Comparison of ENCODE assay signal across 8 cellular contexts in the genomic region with DNA sequence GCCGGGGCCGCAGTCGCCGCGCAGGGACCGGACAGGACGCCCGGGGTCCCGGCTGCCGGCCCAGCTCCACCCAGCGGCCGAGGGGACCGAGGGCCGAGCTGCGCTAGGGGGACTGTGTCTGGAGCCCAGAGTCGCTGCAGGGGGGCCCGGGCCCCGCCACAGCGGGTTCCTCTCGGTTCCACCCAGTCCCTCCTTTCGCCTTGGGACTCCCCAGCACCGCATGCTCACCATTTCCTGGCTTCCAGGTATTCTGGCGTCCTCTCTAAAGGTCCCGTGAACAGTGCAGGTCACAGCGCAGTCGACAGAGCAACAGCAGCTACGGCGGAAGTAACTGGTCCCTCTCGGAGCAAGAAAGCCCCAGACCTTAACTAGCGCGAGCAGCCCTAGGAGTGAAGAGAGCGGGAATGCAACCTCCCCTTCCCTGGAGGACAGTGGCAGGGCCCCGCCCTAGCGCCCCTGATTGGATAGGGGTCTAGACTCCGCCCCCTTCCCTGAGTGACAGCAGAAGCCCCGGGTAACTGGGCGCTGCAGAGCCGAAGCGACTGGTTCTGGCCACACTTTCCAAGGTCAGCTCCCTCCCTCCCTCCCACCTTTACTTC. TPM values are rescaled to one million over a fixed set of nuclear protein-coding genes. Genes with fewer than 3 reads are reported as not detected.
DNase-seq lines count a peak whose midpoint lies in the region; ATAC-seq and TF ChIP-seq lines count a peak whose summit lies in the region.

Gene ZNF878 (minus strand): TSS at position 391 of the 599 bp plus-strand sequence. CDS start 160 bp downstream, at position 231.

- peaks cover 5% of the 10 kb centered on the region for H3K4me1 Mint-ChIP-seq in activated CD4-positive, alpha-beta T cell treated with anti-CD3 and anti-CD28 coated beads, Interleukin-2, amount 10 ng/mL, durations not matched to agents 24 days and 14 days

- peaks cover 13% of the 10 kb centered on the region for H3K27me3 ChIP-seq in ectodermal cell (ENCODE audit: control insufficient read depth, insufficient read depth, low read length, poor library complexity, severe bottlenecking)

- H3K4me3 ChIP-seq in ectodermal cell (ENCODE audit: insufficient read depth, low read depth, low read length) (peak within 1 kb of the TSS; percentile 60), lower leg skin (ENCODE audit: low read depth, poor library complexity, severe bottlenecking) (peak within 1 kb of the TSS; percentile 63)

- peaks cover 3% of the 10 kb centered on the region for H3K36me3 Mint-ChIP-seq in activated CD4-positive, alpha-beta T cell treated with anti-CD3 and anti-CD28 coated beads, Interleukin-2, amount 10 ng/mL, durations not matched to agents 24 days and 14 days (ENCODE audit: low read depth)

- 0% methylated on average over 39 of the region's 39 CpGs for WGBS in ectodermal cell, 2 experiments
- 0 to 2% methylated on average over 20 to 35 of the region's 39 CpGs for WGBS in lower leg skin, 2 donors

- no peaks in the 10 kb centered on the region for H3K4me1 ChIP-seq in ectodermal cell (ENCODE audit: control insufficient read depth, insufficient read depth, low read length)

- peak within 1 kb of the TSS; percentile 83 for H3K4me3 Mint-ChIP-seq in activated CD4-positive, alpha-beta T cell treated with anti-CD3 and anti-CD28 coated beads, Interleukin-2, amount 10 ng/mL, durations not matched to agents 24 days and 14 days

- DNase-seq in activated CD4-positive, alpha-beta T cell treated with anti-CD3 and anti-CD28 coated beads for 24 hours (ENCODE audit: low read depth in 2 of 2): peak; percentile 11 to 62
- no peak for DNase-seq in activated CD4-positive, alpha-beta T cell treated with anti-CD3 and anti-CD28 coated beads for 1 hour
- DNase-seq in NCI-H2196 treated with DMSO at 0.1 percent for 48 hours (lab: John Stamatoyannopoulos, UW; ENCODE audit: unreplicated experiment) (peak; percentile 88), lower leg skin (ENCODE audit: low spot score in 2 of 2) (peak; percentile 88 to 98)
- peak; percentile 76 for DNase-seq in activated CD4-positive, alpha-beta T cell treated with anti-CD3 and anti-CD28 coated beads, Interleukin-2, amount 10 ng/mL, durations not matched to agents 24 days and 14 days
- DNase-seq in stimulated activated CD4-positive, alpha-beta T cell treated with anti-CD3 and anti-CD28 coated beads, Interleukin-4, amount 100 ng/mL, for 4 hours: peak; percentile 45 to 53

- TF ChIP-seq POLR2A in lower leg skin (IDR thresholded peaks at IDR 0.05): no peak

- H3K36me3 ChIP-seq in ectodermal cell (ENCODE audit: control insufficient read depth, insufficient read depth, low read length): no peaks in the 10 kb centered on the region

- intact Hi-C loops in activated CD4-positive, alpha-beta T cell treated with anti-CD3 and anti-CD28 coated beads, Interleukin-2, amount 10 ng/mL, durations not matched to agents 24 days and 14 days (cut with micrococcal nuclease): loop anchor here (10.0 kb wide), 1 partner anchor 128 kb away; the partner anchor contains the start of gene ZNF700
- intact Hi-C loops in lower leg skin (cut with DNase I; ENCODE audit: low total_unique reads): no loop called here

- peak within 1 kb of the TSS; percentile 80 for H3K27ac ChIP-seq in ectodermal cell (ENCODE audit: insufficient read depth, low read depth, low read length, poor library complexity, severe bottlenecking)

- peaks cover 14% of the 10 kb centered on the region for H3K9me3 Mint-ChIP-seq in activated CD4-positive, alpha-beta T cell treated with anti-CD3 and anti-CD28 coated beads, Interleukin-2, amount 10 ng/mL, durations not matched to agents 24 days and 14 days

- TF ChIP-seq CTCF in lower leg skin (IDR thresholded peaks at IDR 0.05): no peak

- H3K9me3 ChIP-seq in ectodermal cell (ENCODE audit: control insufficient read depth, low read length): no peaks in the 10 kb centered on the region

- peaks cover 2% of the 10 kb centered on the region for H3K27me3 Mint-ChIP-seq in activated CD4-positive, alpha-beta T cell treated with anti-CD3 and anti-CD28 coated beads, Interleukin-2, amount 10 ng/mL, durations not matched to agents 24 days and 14 days

- peak; percentile 79 for ATAC-seq in HG02943 (IDR thresholded peaks at IDR 0.05; ENCODE audit: low read depth, unreplicated experiment)

- peak within 1 kb of the TSS; percentile 62 for H3K27ac Mint-ChIP-seq in activated CD4-positive, alpha-beta T cell treated with anti-CD3 and anti-CD28 coated beads, Interleukin-2, amount 10 ng/mL, durations not matched to agents 24 days and 14 days

RNA-seq across cellular contexts. Expression of gene ZNF878, which starts in this region (rescaled TPM):
- 0.21 and 0.49 TPM in 2 replicates for total RNA-seq in activated CD4-positive, alpha-beta T cell treated with anti-CD3 and anti-CD28 coated beads, Interleukin-2, amount 10 ng/mL, durations not matched to agents 24 days and 14 days
- polyA plus RNA-seq in ectodermal cell (2013, experiment 1 of 4): 2.1 TPM
- polyA plus RNA-seq in ectodermal cell (2013, experiment 2 of 4): 2.1 TPM
- 1.7 TPM for polyA plus RNA-seq in ectodermal cell (2013, experiment 3 of 4)
- polyA plus RNA-seq in ectodermal cell (2013, experiment 4 of 4): 1.6 TPM
- total RNA-seq in lower leg skin: under 1 TPM in 1 of 4 donors, not detected in 3; 0.29 TPM

Comparison
In these comparisons a context has a peak if more than half of its experiments do, and no peak if none do; other contexts are left out.
1. Peak in DNase-seq in activated CD4-positive, alpha-beta T cell treated with anti-CD3 and anti-CD28 coated beads, Interleukin-2, amount 10 ng/mL, durations not matched to agents 24 days and 14 days; RNA of the gene not detected or under 1 TPM.
2. Peak in DNase-seq and H3K4me3 ChIP-seq in lower leg skin; RNA of the gene not detected or under 1 TPM.